ENCODE assay signal across 13 cellular contexts in the genomic region with DNA sequence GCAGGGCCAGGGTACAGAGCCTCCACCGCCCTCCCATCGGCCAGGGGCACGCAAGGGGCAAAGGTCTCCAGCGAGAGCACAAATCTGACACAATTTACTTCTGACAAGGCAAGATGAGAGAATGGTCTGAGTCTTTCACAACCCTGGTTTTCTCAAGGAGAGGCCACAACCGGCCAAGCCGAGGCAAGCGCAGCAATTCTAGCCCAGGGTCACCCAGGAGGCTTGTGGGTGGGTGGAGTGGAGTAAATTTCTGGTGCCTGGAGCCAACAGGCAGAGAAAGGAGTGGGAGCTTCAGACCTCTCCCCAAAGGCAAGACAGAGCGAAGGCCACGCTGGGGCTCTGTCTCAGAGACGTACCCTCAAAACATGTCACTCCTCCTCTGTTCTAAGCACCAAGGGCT. TPM values are rescaled to one million over a fixed set of nuclear protein-coding genes. Genes with fewer than 3 reads are reported as not detected.
A peak's percentile ranks its signal among the peaks of the same experiment; 100 is the strongest.
DNase-seq lines count a peak whose midpoint lies in the region; ATAC-seq, FAIRE-seq and TF ChIP-seq lines count a peak whose summit lies in the region.
"Had no signal": no experiment of that assay in that cellular context is flagged by ENCODE, and none has a peak within 500 bp of the region (broad histone marks: within the 10 kb centered on the region; RNA-seq: fewer than 3 reads in every experiment).

No MANE protein-coding gene starts in this region.

- no peaks in the 10 kb centered on the region for H4K20me1 ChIP-seq in OCI-LY1 (ENCODE audit: insufficient read depth, low read length)
- H4K20me1 ChIP-seq in HepG2 (ENCODE audit: insufficient read depth, low read length): no peaks in the 10 kb centered on the region

- no peak for TF ChIP-seq CTCF in OCI-LY1 (IDR thresholded peaks at IDR 0.05; ENCODE audit: low read length)
- TF ChIP-seq CTCF in breast epithelium (IDR thresholded peaks at IDR 0.05): no peak
- no peak for TF ChIP-seq CTCF in nephron progenitor cell (IDR thresholded peaks at IDR 0.05)
- TF ChIP-seq CTCF in HepG2 (CRISPR knock-in tag; IDR thresholded peaks at IDR 0.05): no peak

- H3K4me1 ChIP-seq in OCI-LY1 (ENCODE audit: insufficient read depth, low read length, severe bottlenecking) (peaks cover 61% of the 10 kb centered on the region), breast epithelium (peaks cover 0 to 15% of the 10 kb centered on the region in 2 donors), HepG2 (ENCODE audit: insufficient read depth, low read length) (peaks cover 29% of the 10 kb centered on the region)

- POLR2A ChIA-PET in HepG2 (lab: Yijun Ruan, JAX): interaction anchor here (1.8 kb wide), 1 partner anchor 10 kb away, joined by 5 read pairs; the partner anchor contains the start of gene LARGE2

- H3K36me3 Mint-ChIP-seq in nephron progenitor cell (ENCODE audit: low read depth): peaks cover 37% of the 10 kb centered on the region

- H3K9ac ChIP-seq in OCI-LY1 (ENCODE audit: low read length): peak overlapping the region; percentile 46; the same call in 1 of the 2 replicates
- no peak overlapping the region for H3K9ac ChIP-seq in HepG2 (ENCODE audit: insufficient read depth, low read depth, low read length)

- H3K4me3 ChIP-seq in OCI-LY1 (ENCODE audit: low read depth, low read length, poor library complexity, severe bottlenecking) (peak overlapping the region; percentile 51), breast epithelium (peak overlapping the region in 1 of 3 donors; percentile 21), HepG2 (replicated peaks in 1 of 3; ENCODE audit: insufficient read depth in 1 of 3, low read depth in 2 of 3, low read length in 3 of 3) (no peak overlapping the region)

- peaks cover 6% of the 10 kb centered on the region for H3K27me3 Mint-ChIP-seq in nephron progenitor cell (ENCODE audit: low read depth, poor library complexity)

- no peaks in the 10 kb centered on the region for H3K9me2 ChIP-seq in OCI-LY1 (ENCODE audit: low read depth, low read length)

- TF ChIP-seq POLR2A in breast epithelium (IDR thresholded peaks at IDR 0.05) (no peak), HepG2 (IDR thresholded peaks at IDR 0.05; ENCODE audit: insufficient read depth in 1 of 2, low read depth in 2 of 2, low read length in 2 of 2) (no peak)

- CTCF ChIA-PET in HepG2 (lab: Yijun Ruan, JAX; ENCODE audit: low intra/inter-chr PET ratio, low total read pairs): no interaction called here

- DNase-seq in CD1c-positive myeloid dendritic cell (ENCODE audit: extremely low spot score) (peak; percentile 21), breast epithelium (ENCODE audit: low spot score in 2 of 2) (no peak), nephron progenitor cell (no peak), NCI-H1417 treated with DMSO at 0.1 percent for 48 hours (lab: John Stamatoyannopoulos, UW) (no peak), HepG2 (ENCODE audit: low spot score) (no peak)
- DNase-seq: activated CD4-positive, alpha-beta T cell treated with anti-CD3 and anti-CD28 coated beads, Interleukin-2, amount 50 U/mL, for 1 hour; activated gamma-delta T cell; mesendoderm; T-helper 1 cell had no signal

- TF ChIP-seq EP300 in HepG2 (IDR thresholded peaks at IDR 0.05; ENCODE audit: low read depth in 2 of 2, low read length in 2 of 2) (no peak), HepG2 (CRISPR knock-in tag; IDR thresholded peaks at IDR 0.05; ENCODE audit: borderline replicate concordance) (no peak)

- ATAC-seq in HG03457 (IDR thresholded peaks at IDR 0.05; ENCODE audit: unreplicated experiment) (no peak), HepG2 (no peak), HG03460 (IDR thresholded peaks at IDR 0.05; ENCODE audit: unreplicated experiment) (no peak)

- intact Hi-C loops in breast epithelium (cut with DNase I; ENCODE audit: low total_unique reads): no loop called here
- intact Hi-C loops in HepG2 (cut with micrococcal nuclease; ENCODE audit: unreplicated experiment): no loop called here

- in situ Hi-C loops in HepG2 (cut with HindIII; ENCODE audit: extremely low pct_ligation_motif_present, low pct_unique_long_range_greater_than_20kb): no loop called here

- H3K9me3 Mint-ChIP-seq in nephron progenitor cell: no peaks in the 10 kb centered on the region

- H3K27ac Mint-ChIP-seq in nephron progenitor cell: peak overlapping the region; percentile 65

- FAIRE-seq in HepG2 (lab: Jason Lieb, UNC): no peak

- H3K79me2 ChIP-seq in OCI-LY1 (ENCODE audit: insufficient read depth, low read length) (no peaks in the 10 kb centered on the region), HepG2 (ENCODE audit: insufficient read depth, low read length) (no peaks in the 10 kb centered on the region)

- H3K27me3 ChIP-seq in OCI-LY1 (ENCODE audit: insufficient read depth, low read length): no peaks in the 10 kb centered on the region
- no peaks in the 10 kb centered on the region for H3K27me3 ChIP-seq in breast epithelium
- no peaks in the 10 kb centered on the region for H3K27me3 ChIP-seq in HepG2 (ENCODE audit: control insufficient read depth in 1 of 2, insufficient read depth in 2 of 2, low read length in 2 of 2)

- peaks cover 32% of the 10 kb centered on the region for H3K36me3 ChIP-seq in OCI-LY1 (ENCODE audit: insufficient read depth, low read length)
- H3K36me3 ChIP-seq in breast epithelium: no peaks in the 10 kb centered on the region
- H3K36me3 ChIP-seq in HepG2 (replicated peaks in 1 of 2; ENCODE audit: control insufficient read depth in 1 of 2, insufficient read depth in 2 of 2, low read length in 2 of 2): peaks cover 6 to 28% of the 10 kb centered on the region in 2 experiments; a peak in 4 of 5 replicates

- BruUV-seq in HepG2 (replicated peaks; lab: Mats Ljungman, UMichigan): no TSS peak

- H3K4me2 ChIP-seq in OCI-LY1 (ENCODE audit: low read length) (peak overlapping the region; percentile 69), HepG2 (ENCODE audit: low read depth, low read length) (no peak overlapping the region)

- no peaks in the 10 kb centered on the region for H3K9me3 ChIP-seq in OCI-LY1 (ENCODE audit: low read length)
- H3K9me3 ChIP-seq in breast epithelium: no peaks in the 10 kb centered on the region
- H3K9me3 ChIP-seq in HepG2 (ENCODE audit: low read length): no peaks in the 10 kb centered on the region

- H3K27ac ChIP-seq in OCI-LY1 (ENCODE audit: low read depth, low read length, poor library complexity, severe bottlenecking) (peak overlapping the region; percentile 86), breast epithelium (peak overlapping the region; percentile 77 to 88), HepG2 (ENCODE audit: extremely low read length, insufficient read depth, low read length) (no peak overlapping the region)

- H2AFZ ChIP-seq in OCI-LY1 (ENCODE audit: low read length): no peak overlapping the region
- H2AFZ ChIP-seq in HepG2 (ENCODE audit: low read length): no peak overlapping the region

- WGBS in HepG2 (ENCODE audit: low lambda C conversion rate): 75% methylated on average over 5 of the region's 10 CpGs

- peaks cover 41% of the 10 kb centered on the region for H3K4me1 Mint-ChIP-seq in nephron progenitor cell

- H3F3A ChIP-seq in OCI-LY1 (ENCODE audit: insufficient read depth, low read length): no peaks in the 10 kb centered on the region

- H3K4me3 Mint-ChIP-seq in nephron progenitor cell: no peak overlapping the region

- no peak for TF ChIP-seq RAD21 in HepG2 (CRISPR knock-in tag; IDR thresholded peaks at IDR 0.05)

RNA-seq across cellular contexts. Expression of gene LARGE2, which starts 9.3 kb away (rescaled TPM):
- 1 to 10 TPM in 2 of 3 donors, not detected in 1; 5.9 to 6.3 TPM for total RNA-seq in breast epithelium
- 10.0 and 21.6 TPM in 2 replicates for total RNA-seq in HepG2 (2016; rRNA removed; fragmentation: Illumina TruSeq; extraction: Trizol)
- total RNA-seq in HepG2 (2016; cell fraction: cytosol; rRNA removed; fragmentation: Illumina TruSeq; extraction: Trizol; ENCODE audit: low read depth): 14.2 and 19.1 TPM in 2 replicates
- total RNA-seq in HepG2 (2016; cell fraction: insoluble cytoplasmic fraction; rRNA removed; fragmentation: Illumina TruSeq; extraction: Trizol): 7.5 and 20.4 TPM in 2 replicates
- total RNA-seq in HepG2 (2016; cell fraction: membrane; rRNA removed; fragmentation: Illumina TruSeq; extraction: Trizol): 31.5 and 38.0 TPM in 2 replicates
- total RNA-seq in HepG2 (2016; cell fraction: nucleus; rRNA removed; fragmentation: Illumina TruSeq; extraction: Trizol): 12.2 and 18.7 TPM in 2 replicates
- polyA plus RNA-seq in HepG2 (2011; rRNA removed): 8.5 and 12.5 TPM in 2 replicates
- polyA plus RNA-seq in HepG2 (2011; cell fraction: cytosol; rRNA removed): 6.6 and 10.9 TPM in 2 replicates
- 32.4 and 37.4 TPM in 2 replicates for polyA plus RNA-seq in HepG2 (2011; cell fraction: nucleus; rRNA removed)
- 9.6 and 9.7 TPM in 2 replicates for polyA plus RNA-seq in HepG2 (2012)
- polyA plus RNA-seq in HepG2 (2016; cell fraction: cytosol; fragmentation: Illumina TruSeq; extraction: Trizol; ENCODE audit: low read depth): 20.1 and 23.9 TPM in 2 replicates
- 13.5 and 14.3 TPM in 2 replicates for polyA plus RNA-seq in HepG2 (2016; cell fraction: insoluble cytoplasmic fraction; fragmentation: Illumina TruSeq; extraction: Trizol; ENCODE audit: low read depth)
- 33.6 and 37.3 TPM in 2 replicates for polyA plus RNA-seq in HepG2 (2016; cell fraction: membrane; fragmentation: Illumina TruSeq; extraction: Trizol; ENCODE audit: low read depth)
- polyA plus RNA-seq in HepG2 (2016; cell fraction: nucleus; fragmentation: Illumina TruSeq; extraction: Trizol; ENCODE audit: insufficient read depth, low read depth): 50.8 and 52.9 TPM in 2 replicates
- polyA minus RNA-seq in HepG2 (2011; rRNA and poly(A)+ RNA removed; ENCODE audit: low replicate concordance): 15.3 TPM in 1 of 2 replicates, not detected in the other
- 2.2 and 5.0 TPM in 2 replicates for polyA minus RNA-seq in HepG2 (2011; cell fraction: cytosol; rRNA and poly(A)+ RNA removed)
- polyA minus RNA-seq in HepG2 (2011; cell fraction: nucleus; rRNA and poly(A)+ RNA removed): 3.2 and 3.5 TPM in 2 replicates
- total RNA-seq: fibroblast of lung had no signal
- polyA plus RNA-seq: fibroblast of lung had no signal

RNA-seq across cellular contexts. Expression of gene PEX16, which starts 14.1 kb away (rescaled TPM):
- total RNA-seq in breast epithelium: 10 to 100 TPM; 22.1 to 32.8 (median 25.6) TPM
- 18.6 and 21.8 TPM in 2 replicates for total RNA-seq in HepG2 (2016; rRNA removed; fragmentation: Illumina TruSeq; extraction: Trizol)
- total RNA-seq in HepG2 (2016; cell fraction: cytosol; rRNA removed; fragmentation: Illumina TruSeq; extraction: Trizol; ENCODE audit: low read depth): 11.4 and 13.9 TPM in 2 replicates
- 14.6 and 24.3 TPM in 2 replicates for total RNA-seq in HepG2 (2016; cell fraction: insoluble cytoplasmic fraction; rRNA removed; fragmentation: Illumina TruSeq; extraction: Trizol)
- 18.4 and 20.4 TPM in 2 replicates for total RNA-seq in HepG2 (2016; cell fraction: membrane; rRNA removed; fragmentation: Illumina TruSeq; extraction: Trizol)
- 20.1 and 24.1 TPM in 2 replicates for total RNA-seq in HepG2 (2016; cell fraction: nucleus; rRNA removed; fragmentation: Illumina TruSeq; extraction: Trizol)
- 12.5 and 16.8 TPM in 2 replicates for polyA plus RNA-seq in HepG2 (2011; rRNA removed)
- polyA plus RNA-seq in HepG2 (2011; cell fraction: cytosol; rRNA removed): 13.7 and 17.1 TPM in 2 replicates
- polyA plus RNA-seq in HepG2 (2011; cell fraction: nucleus; rRNA removed): 47.3 and 52.6 TPM in 2 replicates
- polyA plus RNA-seq in HepG2 (2012): 10.4 and 13.1 TPM in 2 replicates
- polyA plus RNA-seq in HepG2 (2016; cell fraction: cytosol; fragmentation: Illumina TruSeq; extraction: Trizol; ENCODE audit: low read depth): 9.0 and 11.2 TPM in 2 replicates
- 13.3 and 13.5 TPM in 2 replicates for polyA plus RNA-seq in HepG2 (2016; cell fraction: insoluble cytoplasmic fraction; fragmentation: Illumina TruSeq; extraction: Trizol; ENCODE audit: low read depth)
- polyA plus RNA-seq in HepG2 (2016; cell fraction: membrane; fragmentation: Illumina TruSeq; extraction: Trizol; ENCODE audit: low read depth): 10.8 and 13.0 TPM in 2 replicates
- polyA plus RNA-seq in HepG2 (2016; cell fraction: nucleus; fragmentation: Illumina TruSeq; extraction: Trizol; ENCODE audit: insufficient read depth, low read depth): 34.9 and 44.4 TPM in 2 replicates
- 19.0 and 26.5 TPM in 2 replicates for polyA minus RNA-seq in HepG2 (2011; rRNA and poly(A)+ RNA removed; ENCODE audit: low replicate concordance)
- polyA minus RNA-seq in HepG2 (2011; cell fraction: cytosol; rRNA and poly(A)+ RNA removed): 7.1 and 8.4 TPM in 2 replicates
- polyA minus RNA-seq in HepG2 (2011; cell fraction: nucleus; rRNA and poly(A)+ RNA removed): 19.3 and 22.0 TPM in 2 replicates

RNA-seq across cellular contexts. Expression of gene FREY1, which starts 24.7 kb away (rescaled TPM):
- total RNA-seq in breast epithelium (1 to 10 TPM in 1 of 3 donors, under 1 TPM in 2; 0.48 to 3.2 (median 0.98) TPM), HepG2 (2016; rRNA removed; fragmentation: Illumina TruSeq; extraction: Trizol) (0.73 TPM in 1 of 2 replicates, not detected in the other)
- not detected in 2 replicates for total RNA-seq in HepG2 (2016; cell fraction: cytosol; rRNA removed; fragmentation: Illumina TruSeq; extraction: Trizol; ENCODE audit: low read depth)
- total RNA-seq in HepG2 (2016; cell fraction: insoluble cytoplasmic fraction; rRNA removed; fragmentation: Illumina TruSeq; extraction: Trizol): 0.27 and 0.52 TPM in 2 replicates
- not detected in 2 replicates for total RNA-seq in HepG2 (2016; cell fraction: membrane; rRNA removed; fragmentation: Illumina TruSeq; extraction: Trizol)
- 1.3 TPM in 1 of 2 replicates, not detected in the other for total RNA-seq in HepG2 (2016; cell fraction: nucleus; rRNA removed; fragmentation: Illumina TruSeq; extraction: Trizol)
- polyA plus RNA-seq in HepG2 (2011; rRNA removed): 0.22 and 0.44 TPM in 2 replicates
- polyA plus RNA-seq in HepG2 (2011; cell fraction: cytosol; rRNA removed): not detected in 2 replicates
- 2.4 and 5.3 TPM in 2 replicates for polyA plus RNA-seq in HepG2 (2011; cell fraction: nucleus; rRNA removed)
- polyA plus RNA-seq in HepG2 (2012): 0.27 TPM in 1 of 2 replicates, not detected in the other
- polyA plus RNA-seq in HepG2 (2016; cell fraction: cytosol; fragmentation: Illumina TruSeq; extraction: Trizol; ENCODE audit: low read depth): not detected in 2 replicates
- polyA plus RNA-seq in HepG2 (2016; cell fraction: insoluble cytoplasmic fraction; fragmentation: Illumina TruSeq; extraction: Trizol; ENCODE audit: low read depth): not detected in 2 replicates
- polyA plus RNA-seq in HepG2 (2016; cell fraction: membrane; fragmentation: Illumina TruSeq; extraction: Trizol; ENCODE audit: low read depth): not detected in 2 replicates
- not detected in 2 replicates for polyA plus RNA-seq in HepG2 (2016; cell fraction: nucleus; fragmentation: Illumina TruSeq; extraction: Trizol; ENCODE audit: insufficient read depth, low read depth)
- polyA minus RNA-seq in HepG2 (2011; rRNA and poly(A)+ RNA removed; ENCODE audit: low replicate concordance): 4.0 and 13.4 TPM in 2 replicates
- not detected in 2 replicates for polyA minus RNA-seq in HepG2 (2011; cell fraction: cytosol; rRNA and poly(A)+ RNA removed)
- 7.2 and 7.8 TPM in 2 replicates for polyA minus RNA-seq in HepG2 (2011; cell fraction: nucleus; rRNA and poly(A)+ RNA removed)
- polyA plus RNA-seq: fibroblast of lung had no signal

RNA-seq across cellular contexts. Expression of gene MAPK8IP1, which starts 46.3 kb away (rescaled TPM):
- total RNA-seq in breast epithelium: 1 to 10 TPM; 5.4 to 7.2 (median 5.9) TPM
- 3.0 and 4.2 TPM in 2 replicates for total RNA-seq in HepG2 (2016; rRNA removed; fragmentation: Illumina TruSeq; extraction: Trizol)
- 1.8 and 1.9 TPM in 2 replicates for total RNA-seq in HepG2 (2016; cell fraction: cytosol; rRNA removed; fragmentation: Illumina TruSeq; extraction: Trizol; ENCODE audit: low read depth)
- total RNA-seq in HepG2 (2016; cell fraction: insoluble cytoplasmic fraction; rRNA removed; fragmentation: Illumina TruSeq; extraction: Trizol): 4.1 and 4.2 TPM in 2 replicates
- 4.9 and 5.4 TPM in 2 replicates for total RNA-seq in HepG2 (2016; cell fraction: membrane; rRNA removed; fragmentation: Illumina TruSeq; extraction: Trizol)
- total RNA-seq in HepG2 (2016; cell fraction: nucleus; rRNA removed; fragmentation: Illumina TruSeq; extraction: Trizol): 2.2 and 2.8 TPM in 2 replicates
- 2.2 and 3.1 TPM in 2 replicates for polyA plus RNA-seq in HepG2 (2011; rRNA removed)
- 2.2 and 3.1 TPM in 2 replicates for polyA plus RNA-seq in HepG2 (2011; cell fraction: cytosol; rRNA removed)
- polyA plus RNA-seq in HepG2 (2011; cell fraction: nucleus; rRNA removed): 5.3 and 6.8 TPM in 2 replicates
- 1.2 and 1.9 TPM in 2 replicates for polyA plus RNA-seq in HepG2 (2012)
- polyA plus RNA-seq in HepG2 (2016; cell fraction: cytosol; fragmentation: Illumina TruSeq; extraction: Trizol; ENCODE audit: low read depth): 2.5 and 2.9 TPM in 2 replicates
- 4.7 and 5.0 TPM in 2 replicates for polyA plus RNA-seq in HepG2 (2016; cell fraction: insoluble cytoplasmic fraction; fragmentation: Illumina TruSeq; extraction: Trizol; ENCODE audit: low read depth)
- 5.4 and 6.2 TPM in 2 replicates for polyA plus RNA-seq in HepG2 (2016; cell fraction: membrane; fragmentation: Illumina TruSeq; extraction: Trizol; ENCODE audit: low read depth)
- 5.6 and 7.4 TPM in 2 replicates for polyA plus RNA-seq in HepG2 (2016; cell fraction: nucleus; fragmentation: Illumina TruSeq; extraction: Trizol; ENCODE audit: insufficient read depth, low read depth)
- 1.2 and 6.3 TPM in 2 replicates for polyA minus RNA-seq in HepG2 (2011; rRNA and poly(A)+ RNA removed; ENCODE audit: low replicate concordance)
- polyA minus RNA-seq in HepG2 (2011; cell fraction: cytosol; rRNA and poly(A)+ RNA removed): 2.4 TPM in 2 replicates
- 1.2 TPM in 2 replicates for polyA minus RNA-seq in HepG2 (2011; cell fraction: nucleus; rRNA and poly(A)+ RNA removed)
